1 cellular context compared by ENCODE assay signal in genomic region chr10:121819049-121819448, GRCh38.
A peak's percentile ranks its signal among the peaks of the same experiment; 100 is the strongest.
TF ChIP-seq lines count a peak whose summit lies in the region.

No MANE protein-coding gene starts in this region.

TF ChIP-seq in HEK293, 187 proteins besides CTCF, POLR2A, EP300 and RAD21 (continued from another document and continues in another):
- TF ChIP-seq SCRT1 (tag by site-specific recombination; IDR thresholded peaks at IDR 0.05; ENCODE audit: borderline replicate concordance) (peak; percentile 98), ZNF654 (tag by site-specific recombination; IDR thresholded peaks at IDR 0.05; ENCODE audit: low read depth) (0 out of 2 replicates have a peak, but pooled peaks have one; percentile 3), TRIM28 (IDR thresholded peaks at IDR 0.05; ENCODE audit: borderline replicate concordance, low read length) (peak; percentile 55; the same call in 1 of the 2 replicates), SCRT2 (tag by site-specific recombination; IDR thresholded peaks at IDR 0.05) (peak; percentile 33; the same call in 1 of the 2 replicates), HOXA7 (CRISPR knock-in tag; IDR thresholded peaks at IDR 0.05; ENCODE audit: borderline replicate concordance) (no peak), FEZF1 (tag by site-specific recombination; IDR thresholded peaks at IDR 0.05) (peak; percentile 98), ZBTB17 (tag by site-specific recombination; IDR thresholded peaks at IDR 0.05) (peak; percentile 79), ZNF24 (tag by site-specific recombination; IDR thresholded peaks at IDR 0.05) (peak; percentile 70), GFI1B (tag by site-specific recombination; IDR thresholded peaks at IDR 0.05) (peak; percentile 86), ZBTB11 (tag by site-specific recombination; conservative IDR thresholded peaks at IDR 0.05; ENCODE audit: low read depth) (peak; percentile 15; the same call in 1 of the 2 replicates), ZNF362 (tag by site-specific recombination; IDR thresholded peaks at IDR 0.05) (no peak), ZSCAN23 (tag by site-specific recombination; IDR thresholded peaks at IDR 0.05) (0 out of 2 replicates have a peak, but pooled peaks have one; percentile 48), ZNF341 (tag by site-specific recombination; IDR thresholded peaks at IDR 0.05; ENCODE audit: low read depth) (no peak), ZNF580 (tag by site-specific recombination; IDR thresholded peaks at IDR 0.05) (peak; percentile 94; the same call in 1 of the 2 replicates), ZBTB8A (tag by site-specific recombination; IDR thresholded peaks at IDR 0.05) (peak; percentile 55), ZSCAN4 (tag by site-specific recombination; IDR thresholded peaks at IDR 0.05) (peak; percentile 40; the same call in 1 of the 2 replicates), ZSCAN16 (tag by site-specific recombination; IDR thresholded peaks at IDR 0.05) (peak; percentile 87), ZNF416 (tag by site-specific recombination; IDR thresholded peaks at IDR 0.05) (no peak), ZNF777 (tag by site-specific recombination; IDR thresholded peaks at IDR 0.05; ENCODE audit: borderline replicate concordance) (no peak), ZNF37A (tag by site-specific recombination; IDR thresholded peaks at IDR 0.05) (no peak), OSR2 (tag by site-specific recombination; IDR thresholded peaks at IDR 0.05) (peak; percentile 97), ZNF148 (tag by site-specific recombination; IDR thresholded peaks at IDR 0.05; ENCODE audit: borderline replicate concordance) (no peak), ZNF366 (tag by site-specific recombination; conservative IDR thresholded peaks at IDR 0.05) (peak; percentile 67), MZF1 (tag by site-specific recombination; IDR thresholded peaks at IDR 0.05; ENCODE audit: borderline replicate concordance) (peak; percentile 87), KLF1 (tag by site-specific recombination; IDR thresholded peaks at IDR 0.05) (0 out of 2 replicates have a peak, but pooled peaks have one; percentile 16), ZNF510 (tag by site-specific recombination; IDR thresholded peaks at IDR 0.05; ENCODE audit: insufficient replicate concordance) (peak; percentile 39), ZNF239 (tag by site-specific recombination; IDR thresholded peaks at IDR 0.05) (no peak), BCL11B (tag by site-specific recombination; IDR thresholded peaks at IDR 0.05; ENCODE audit: low read depth) (peak; percentile 94), IKZF3 (tag by site-specific recombination; IDR thresholded peaks at IDR 0.05) (peak; percentile 93), ZNF223 (tag by site-specific recombination; IDR thresholded peaks at IDR 0.05) (no peak), SP7 (tag by site-specific recombination; IDR thresholded peaks at IDR 0.05) (peak; percentile 78), ZNF501 (tag by site-specific recombination; IDR thresholded peaks at IDR 0.05) (peak; percentile 83), PATZ1 (tag by site-specific recombination; IDR thresholded peaks at IDR 0.05) (0 out of 2 replicates have a peak, but pooled peaks have one; percentile 21), ZNF692 (tag by site-specific recombination; IDR thresholded peaks at IDR 0.05) (no peak), TCF7L2 (IDR thresholded peaks at IDR 0.05; ENCODE audit: borderline replicate concordance, low read depth, low read length) (peak; percentile 78; the same call in 1 of the 2 replicates), ZNF121 (tag by site-specific recombination; IDR thresholded peaks at IDR 0.05) (0 out of 2 replicates have a peak, but pooled peaks have one; percentile 25), GLI2 (tag by site-specific recombination; IDR thresholded peaks at IDR 0.05; ENCODE audit: borderline replicate concordance, low read depth) (peak; percentile 94), YY1 (tag by site-specific recombination; IDR thresholded peaks at IDR 0.05) (peak; percentile 48; the same call in 1 of the 2 replicates)
- TF ChIP-seq, protein P1, sequence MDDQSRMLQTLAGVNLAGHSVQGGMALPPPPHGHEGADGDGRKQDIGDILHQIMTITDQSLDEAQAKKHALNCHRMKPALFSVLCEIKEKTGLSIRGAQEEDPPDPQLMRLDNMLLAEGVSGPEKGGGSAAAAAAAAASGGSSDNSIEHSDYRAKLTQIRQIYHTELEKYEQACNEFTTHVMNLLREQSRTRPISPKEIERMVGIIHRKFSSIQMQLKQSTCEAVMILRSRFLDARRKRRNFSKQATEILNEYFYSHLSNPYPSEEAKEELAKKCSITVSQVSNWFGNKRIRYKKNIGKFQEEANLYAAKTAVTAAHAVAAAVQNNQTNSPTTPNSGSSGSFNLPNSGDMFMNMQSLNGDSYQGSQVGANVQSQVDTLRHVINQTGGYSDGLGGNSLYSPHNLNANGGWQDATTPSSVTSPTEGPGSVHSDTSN (CRISPR knock-in tag; IDR thresholded peaks at IDR 0.05): no peak
- TF ChIP-seq, protein P2, sequence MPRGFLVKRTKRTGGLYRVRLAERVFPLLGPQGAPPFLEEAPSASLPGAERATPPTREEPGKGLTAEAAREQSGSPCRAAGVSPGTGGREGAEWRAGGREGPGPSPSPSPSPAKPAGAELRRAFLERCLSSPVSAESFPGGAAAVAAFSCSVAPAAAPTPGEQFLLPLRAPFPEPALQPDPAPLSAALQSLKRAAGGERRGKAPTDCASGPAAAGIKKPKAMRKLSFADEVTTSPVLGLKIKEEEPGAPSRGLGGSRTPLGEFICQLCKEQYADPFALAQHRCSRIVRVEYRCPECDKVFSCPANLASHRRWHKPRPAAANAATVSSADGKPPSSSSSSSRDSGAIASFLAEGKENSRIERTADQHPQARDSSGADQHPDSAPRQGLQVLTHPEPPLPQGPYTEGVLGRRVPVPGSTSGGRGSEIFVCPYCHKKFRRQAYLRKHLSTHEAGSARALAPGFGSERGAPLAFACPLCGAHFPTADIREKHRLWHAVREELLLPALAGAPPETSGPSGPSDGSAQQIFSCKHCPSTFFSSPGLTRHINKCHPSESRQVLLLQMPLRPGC (tag by site-specific recombination; IDR thresholded peaks at IDR 0.05): peak; percentile 92
- TF ChIP-seq, protein P3, sequence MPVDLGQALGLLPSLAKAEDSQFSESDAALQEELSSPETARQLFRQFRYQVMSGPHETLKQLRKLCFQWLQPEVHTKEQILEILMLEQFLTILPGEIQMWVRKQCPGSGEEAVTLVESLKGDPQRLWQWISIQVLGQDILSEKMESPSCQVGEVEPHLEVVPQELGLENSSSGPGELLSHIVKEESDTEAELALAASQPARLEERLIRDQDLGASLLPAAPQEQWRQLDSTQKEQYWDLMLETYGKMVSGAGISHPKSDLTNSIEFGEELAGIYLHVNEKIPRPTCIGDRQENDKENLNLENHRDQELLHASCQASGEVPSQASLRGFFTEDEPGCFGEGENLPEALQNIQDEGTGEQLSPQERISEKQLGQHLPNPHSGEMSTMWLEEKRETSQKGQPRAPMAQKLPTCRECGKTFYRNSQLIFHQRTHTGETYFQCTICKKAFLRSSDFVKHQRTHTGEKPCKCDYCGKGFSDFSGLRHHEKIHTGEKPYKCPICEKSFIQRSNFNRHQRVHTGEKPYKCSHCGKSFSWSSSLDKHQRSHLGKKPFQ (tag by site-specific recombination; IDR thresholded peaks at IDR 0.05): peak; percentile 99
- TF ChIP-seq, protein P4, sequence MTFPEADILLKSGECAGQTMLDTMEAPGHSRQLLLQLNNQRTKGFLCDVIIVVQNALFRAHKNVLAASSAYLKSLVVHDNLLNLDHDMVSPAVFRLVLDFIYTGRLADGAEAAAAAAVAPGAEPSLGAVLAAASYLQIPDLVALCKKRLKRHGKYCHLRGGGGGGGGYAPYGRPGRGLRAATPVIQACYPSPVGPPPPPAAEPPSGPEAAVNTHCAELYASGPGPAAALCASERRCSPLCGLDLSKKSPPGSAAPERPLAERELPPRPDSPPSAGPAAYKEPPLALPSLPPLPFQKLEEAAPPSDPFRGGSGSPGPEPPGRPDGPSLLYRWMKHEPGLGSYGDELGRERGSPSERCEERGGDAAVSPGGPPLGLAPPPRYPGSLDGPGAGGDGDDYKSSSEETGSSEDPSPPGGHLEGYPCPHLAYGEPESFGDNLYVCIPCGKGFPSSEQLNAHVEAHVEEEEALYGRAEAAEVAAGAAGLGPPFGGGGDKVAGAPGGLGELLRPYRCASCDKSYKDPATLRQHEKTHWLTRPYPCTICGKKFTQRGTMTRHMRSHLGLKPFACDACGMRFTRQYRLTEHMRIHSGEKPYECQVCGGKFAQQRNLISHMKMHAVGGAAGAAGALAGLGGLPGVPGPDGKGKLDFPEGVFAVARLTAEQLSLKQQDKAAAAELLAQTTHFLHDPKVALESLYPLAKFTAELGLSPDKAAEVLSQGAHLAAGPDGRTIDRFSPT (tag by site-specific recombination; IDR thresholded peaks at IDR 0.05): peak; percentile 93
